Comparison of ENCODE assay signal across 16 cellular contexts in genomic region chr13:72341904-72342303, GRCh38.
DNase-seq lines count a peak whose midpoint lies in the region; ATAC-seq, FAIRE-seq and TF ChIP-seq lines count a peak whose summit lies in the region.
"Had no signal": no experiment of that assay in that cellular context is flagged by ENCODE, and none has a peak within 500 bp of the region (broad histone marks: within the 10 kb centered on the region; RNA-seq: fewer than 3 reads in every experiment).

No MANE protein-coding gene starts in this region.

- no peaks in the 10 kb centered on the region for H3K36me3 ChIP-seq in BE2C
- H3K36me3 ChIP-seq in H1 (ENCODE audit: control insufficient read depth in 2 of 4, insufficient read depth in 4 of 4, low read length in 3 of 4), result no peaks in the 10 kb centered on the region
- no peaks in the 10 kb centered on the region for H3K36me3 ChIP-seq in spleen
- H3K36me3 ChIP-seq: BLaER1 treated with 17β-estradiol and CSF1 and Interleukin-3, amounts not matched to agents 10 nM and 100 nM had no signal

- no peaks in the 10 kb centered on the region for H3K27me3 ChIP-seq in BE2C
- H3K27me3 ChIP-seq in H1 (replicated peaks in 1 of 4; ENCODE audit: control insufficient read depth in 3 of 4, extremely low read depth in 1 of 4, insufficient read depth in 3 of 4, low read length in 3 of 4), result no peaks in the 10 kb centered on the region
- H3K27me3 ChIP-seq in spleen (replicated peaks in 1 of 7), result no peaks in the 10 kb centered on the region
- H3K27me3 ChIP-seq: BLaER1 treated with 17β-estradiol and CSF1 and Interleukin-3, amounts not matched to agents 10 nM and 100 nM had no signal

- intact Hi-C loops in spleen (cut with DNase I; ENCODE audit: low total_unique reads), result no loop called here
- intact Hi-C loops in cardiac septum (cut with DNase I), result no loop called here

- DNase-seq in BE2C, result peak; percentile 72
- DNase-seq in GM13977 (ENCODE audit: low spot score), result no peak
- peak; percentile 5 for DNase-seq in NCI-H69 (lab: John Stamatoyannopoulos, UW)
- DNase-seq in H1 (ENCODE audit: low read depth in 1 of 2, low spot score in 2 of 2), result no peak
- DNase-seq in spleen, result no peak
- no peak for DNase-seq in cardiac septum (ENCODE audit: low spot score)
- DNase-seq: H7, NCI-H1694 treated with DMSO at 0.1 percent for 48 hours, NCI-H2171, NCI-H526 treated with DMSO at 0.1 percent for 48 hours, RPMI8226, SHP77 treated with DMSO at 0.1 percent for 48 hours had no signal

- H3K23me2 ChIP-seq in H1 (ENCODE audit: low read depth, low read length), result no peaks in the 10 kb centered on the region

- H2AK5ac ChIP-seq in H1 (ENCODE audit: low read depth, low read length), result no peak overlapping the region

- no peak overlapping the region for H3K9ac ChIP-seq in H1 (replicated peaks in 1 of 4; ENCODE audit: extremely low read depth in 1 of 4, low read depth in 3 of 4, low read length in 3 of 4)
- H3K9ac ChIP-seq: BLaER1 treated with 17β-estradiol and CSF1 and Interleukin-3, amounts not matched to agents 10 nM and 100 nM had no signal

- no peak overlapping the region for H2BK5ac ChIP-seq in H1 (ENCODE audit: low read depth, low read length)

- no peak overlapping the region for H3K56ac ChIP-seq in H1 (replicated peaks; ENCODE audit: insufficient read length, low read depth, low read length)

- no peak for TF ChIP-seq EP300 in H1 (IDR thresholded peaks at IDR 0.05; ENCODE audit: borderline replicate concordance in 1 of 2, low read depth in 2 of 2, low read length in 2 of 2)

- H3K4me2 ChIP-seq in H1 (ENCODE audit: insufficient read depth in 1 of 2, low read depth in 2 of 2, low read length in 2 of 2), result no peak overlapping the region
- H3K4me2 ChIP-seq: BLaER1 treated with 17β-estradiol and CSF1 and Interleukin-3, amounts not matched to agents 10 nM and 100 nM had no signal

- H3K9me3 ChIP-seq in BE2C (peaks cover 3% of the 10 kb centered on the region; the same call in 1 of the 2 replicates), H1 (ENCODE audit: insufficient read depth in 2 of 2, low read depth in 1 of 2, low read length in 1 of 2) (no peaks in the 10 kb centered on the region), spleen (peaks cover 0 to 29% (median 6%) of the 10 kb centered on the region in 8 donors)
- H3K9me3 ChIP-seq: BLaER1 treated with 17β-estradiol and CSF1 and Interleukin-3, amounts not matched to agents 10 nM and 100 nM had no signal

- no peak overlapping the region for H2BK15ac ChIP-seq in H1 (ENCODE audit: low read length)

- POLR2A ChIA-PET in H1 (lab: Charles Lee; ENCODE audit: partially characterized antibody), result no interaction called here

- no peak overlapping the region for H2BK20ac ChIP-seq in H1 (ENCODE audit: low read length)

- CTCF ChIA-PET in H1 (lab: Charles Lee; ENCODE audit: partially characterized antibody), result interaction anchor here (0.8 to 1.8 kb wide), 10 partner anchors 9 to 309 kb away, joined by 3 to 7 read pairs (median 4); no protein-coding TSS in a partner anchor

- no peak overlapping the region for H4K91ac ChIP-seq in H1 (replicated peaks; ENCODE audit: insufficient read length, low read length)

- in situ Hi-C loops in GM13977 (cut with MboI; ENCODE audit: low pct_unique_long_range_greater_than_20kb, low sequenced_read_pairs, unreplicated experiment), result no loop called here

- WGBS in H1 (ENCODE audit: extremely low coverage in 1 of 2, insufficient coverage in 1 of 2, insufficient read length in 1 of 2, insufficient replicate concordance in 2 of 2, low coverage in 1 of 2, low lambda C conversion rate in 2 of 2, missing lambda C conversion rate in 1 of 2), 2 experiments, result 92% methylated on average over 5 of the region's 5 CpGs; no CpG with 5 or more reads in 1 of the 2 experiments
- 92 to 100% (median 95%) methylated on average over 5 of the region's 5 CpGs for WGBS in spleen, 5 donors

- TF ChIP-seq POLR2A in H1 (IDR thresholded peaks at IDR 0.05; ENCODE audit: control extremely low read depth in 1 of 2, low read depth in 2 of 2, low read length in 2 of 2) (no peak), spleen (IDR thresholded peaks at IDR 0.05) (no peak)

- TF ChIP-seq CTCF in BE2C (IDR thresholded peaks at IDR 0.05; ENCODE audit: low read depth, low read length) (no peak), GM13977 (IDR thresholded peaks at IDR 0.05; ENCODE audit: extremely low read depth, insufficient read depth, missing control alignments) (peak; percentile 2), H1 (IDR thresholded peaks at IDR 0.05; ENCODE audit: control extremely low read depth in 1 of 3, insufficient read depth in 1 of 3, low read depth in 1 of 3, low read length in 3 of 3) (peak in 2 of 3 experiments; percentile 10 to 27; a peak in 2 of 4 replicates), spleen (IDR thresholded peaks at IDR 0.05 in 8 of 11, conservative IDR thresholded peaks at IDR 0.05 in 3 of 11) (no peak)

- no peaks in the 10 kb centered on the region for H4K20me1 ChIP-seq in H1 (replicated peaks in 1 of 2; ENCODE audit: control insufficient read depth in 1 of 2, insufficient read depth in 2 of 2, low read length in 2 of 2)
- H4K20me1 ChIP-seq: BLaER1 treated with 17β-estradiol and CSF1 and Interleukin-3, amounts not matched to agents 10 nM and 100 nM had no signal

- no peak overlapping the region for H2BK120ac ChIP-seq in H1 (replicated peaks; ENCODE audit: low read depth, low read length)

- peak in 1 of 2 experiments; percentile 29; a peak in 1 of 4 replicates for TF ChIP-seq RAD21 in H1 (IDR thresholded peaks at IDR 0.05 in 1 of 2, conservative IDR thresholded peaks at IDR 0.05 in 1 of 2; ENCODE audit: low read depth in 2 of 2, low read length in 2 of 2)

- no peaks in the 10 kb centered on the region for H3K4me1 ChIP-seq in BE2C
- no peaks in the 10 kb centered on the region for H3K4me1 ChIP-seq in H1 (replicated peaks in 1 of 4; ENCODE audit: control insufficient read depth in 3 of 4, insufficient read depth in 4 of 4, low read length in 3 of 4)
- H3K4me1 ChIP-seq in spleen, result no peaks in the 10 kb centered on the region
- H3K4me1 ChIP-seq: BLaER1 treated with 17β-estradiol and CSF1 and Interleukin-3, amounts not matched to agents 10 nM and 100 nM had no signal

- no peak overlapping the region for H3K4ac ChIP-seq in H1 (replicated peaks; ENCODE audit: insufficient read length, low read depth, low read length)

- FAIRE-seq in H1 (lab: Jason Lieb, UNC), result no peak
- FAIRE-seq: G401.6, K562 had no signal

- no peak overlapping the region for H3K23ac ChIP-seq in H1 (ENCODE audit: insufficient read length)

- no peak overlapping the region for H4K8ac ChIP-seq in H1 (ENCODE audit: extremely low read depth, insufficient read depth, low read length)

- H3K27ac ChIP-seq in H1 (ENCODE audit: low read depth, low read length) (no peak overlapping the region), spleen (no peak overlapping the region)
- H3K27ac ChIP-seq: BLaER1 treated with 17β-estradiol and CSF1 and Interleukin-3, amounts not matched to agents 10 nM and 100 nM had no signal

- no peak overlapping the region for H4K5ac ChIP-seq in H1 (ENCODE audit: insufficient read length, low read depth, low read length)

- H2BK12ac ChIP-seq in H1 (ENCODE audit: low read depth, low read length), result no peak overlapping the region

- H2AFZ ChIP-seq in H1 (ENCODE audit: low read length), result no peak overlapping the region

- no peak overlapping the region for H3K14ac ChIP-seq in H1 (ENCODE audit: insufficient read length)

- ATAC-seq in HG03571 (IDR thresholded peaks at IDR 0.05; ENCODE audit: unreplicated experiment), result no peak
- ATAC-seq: K562 had no signal

- H3K4me3 ChIP-seq in BE2C (ENCODE audit: low read depth, low read length), result no peak overlapping the region
- H3K4me3 ChIP-seq in H1 (ENCODE audit: extremely low read depth in 1 of 4, insufficient read depth in 2 of 4, low read depth in 3 of 4, low read length in 4 of 4), result no peak overlapping the region
- H3K4me3 ChIP-seq in spleen, result no peak overlapping the region
- H3K4me3 ChIP-seq: BLaER1 treated with 17β-estradiol and CSF1 and Interleukin-3, amounts not matched to agents 10 nM and 100 nM; K562 had no signal

- no peaks in the 10 kb centered on the region for H3K79me1 ChIP-seq in H1 (ENCODE audit: low read depth, low read length)

- H3K18ac ChIP-seq in H1 (ENCODE audit: extremely low read depth, low read length), result no peak overlapping the region

- no peaks in the 10 kb centered on the region for H3K79me2 ChIP-seq in H1 (ENCODE audit: control insufficient read depth in 1 of 2, insufficient read depth in 2 of 2, low read length in 2 of 2)

TF ChIP-seq in H1, 55 proteins besides CTCF, POLR2A, EP300 and RAD21 (continues in another document):
- no peak for TF ChIP-seq SAP30 (IDR thresholded peaks at IDR 0.05; ENCODE audit: insufficient read depth, insufficient replicate concordance, low read length)
- no peak for TF ChIP-seq BRCA1 (IDR thresholded peaks at IDR 0.05; ENCODE audit: low read depth, low read length)
- TF ChIP-seq SUZ12 (IDR thresholded peaks at IDR 0.05; ENCODE audit: low read length), result no peak
- TF ChIP-seq TAF7 (optimal IDR thresholded peaks at IDR 0.05; ENCODE audit: borderline replicate concordance, low read depth, low read length), result no peak
- no peak for TF ChIP-seq TBP (IDR thresholded peaks at IDR 0.05; ENCODE audit: low read depth, low read length)
- no peak for TF ChIP-seq RNF2 (IDR thresholded peaks at IDR 0.05; ENCODE audit: borderline replicate concordance, low read depth, low read length, missing control alignments, poor library complexity, severe bottlenecking)
- no peak for TF ChIP-seq SRF (IDR thresholded peaks at IDR 0.05; ENCODE audit: low read depth, low read length)
- no peak for TF ChIP-seq ZNF274 (IDR thresholded peaks at IDR 0.05; ENCODE audit: borderline replicate concordance, extremely low read depth, low read length)
- no peak for TF ChIP-seq ASH2L (IDR thresholded peaks at IDR 0.05; ENCODE audit: low read length)
- TF ChIP-seq HDAC6 (IDR thresholded peaks at IDR 0.05; ENCODE audit: low read depth, low read length), result no peak
- TF ChIP-seq USF2 (IDR thresholded peaks at IDR 0.05; ENCODE audit: low read length), result no peak
- TF ChIP-seq RXRA (IDR thresholded peaks at IDR 0.05; ENCODE audit: insufficient read depth, low read depth, low read length), result no peak
- TF ChIP-seq EZH2 (IDR thresholded peaks at IDR 0.05; ENCODE audit: low read depth, low read length, severe bottlenecking), result no peak
- no peak for TF ChIP-seq FOSL1 (IDR thresholded peaks at IDR 0.05; ENCODE audit: insufficient read depth, low read depth, low read length)
- no peak for TF ChIP-seq GTF2F1 (IDR thresholded peaks at IDR 0.05; ENCODE audit: borderline replicate concordance, low read depth, low read length)
- TF ChIP-seq CHD1 (IDR thresholded peaks at IDR 0.05; ENCODE audit: low read depth, low read length), result no peak

Comparison
In these comparisons a context has a peak if more than half of its experiments do, and no peak if none do; other contexts are left out.
1. DNase-seq: peak in BE2C (single experiment) and NCI-H69 (single experiment); none in GM13977 (single experiment), H1 (0 of 2), spleen (single experiment) and cardiac septum (single experiment).
2. CTCF ChIP-seq: peak in GM13977 (single experiment) and H1 (2 of 3); none in BE2C (single experiment) and spleen (0 of 11).